ENCODE assay signal across 10 cellular contexts in genomic region chr22:20530368-20531153, GRCh38. TPM values are rescaled to one million over a fixed set of nuclear protein-coding genes. Genes with fewer than 3 reads are reported as not detected.
DNase-seq lines count a peak whose midpoint lies in the region; ATAC-seq and TF ChIP-seq lines count a peak whose summit lies in the region.
"Had no signal": no experiment of that assay in that cellular context is flagged by ENCODE, and none has a peak within 500 bp of the region (broad histone marks: within the 10 kb centered on the region; RNA-seq: fewer than 3 reads in every experiment).

No MANE protein-coding gene starts in this region.

- DNase-seq in coronary artery (ENCODE audit: low spot score) (no peak), mucosa of descending colon (peak in 2 of 3 donors; percentile 48 to 60), NCI-H1694 treated with DMSO at 0.1 percent for 48 hours (lab: John Stamatoyannopoulos, UW) (no peak)
- no peak for DNase-seq in stimulated activated naive CD4-positive, alpha-beta T cell treated with Interleukin-2 at 50 U/mL for 16 hours (lab: John Stamatoyannopoulos, UW)
- no peak for DNase-seq in activated T-cell treated with anti-CD3 and anti-CD28 coated beads, Interleukin-2, amount 50 U/mL, for 48 hours
- DNase-seq: activated B cell treated with CpG ODN at 0.5 μM for 24 hours had no signal

- H3K36me3 ChIP-seq in HUES64 (ENCODE audit: insufficient read depth, low read length) (peaks cover 14% of the 10 kb centered on the region), mucosa of descending colon (ENCODE audit: low read depth) (no peaks in the 10 kb centered on the region)

- H3K27ac ChIP-seq in 22Rv1 = peak overlapping the region; percentile 31; the same call in 1 of the 2 replicates
- peak overlapping the region; percentile 16; the same call in 1 of the 2 replicates for H3K27ac ChIP-seq in HUES64 (ENCODE audit: low read depth, low read length)
- peak overlapping the region; percentile 84 to 94 for H3K27ac ChIP-seq in coronary artery
- H3K27ac ChIP-seq: C4-2B had no signal

- H3K9ac ChIP-seq in HUES64 (ENCODE audit: low read depth, low read length) = no peak overlapping the region; the same call in 1 of the 2 replicates

- intact Hi-C loops in mucosa of descending colon (cut with DNase I, micrococcal nuclease) = no loop called here

- ATAC-seq in mucosa of descending colon = peak; percentile 78
- no peak for ATAC-seq in GM21825 (IDR thresholded peaks at IDR 0.05; ENCODE audit: unreplicated experiment)

- 79% methylated on average over 15 of the region's 15 CpGs for WGBS in HUES64

- no peaks in the 10 kb centered on the region for H3K9me3 ChIP-seq in HUES64 (ENCODE audit: insufficient read depth, low read depth, low read length)
- H3K9me3 ChIP-seq in mucosa of descending colon = no peaks in the 10 kb centered on the region

- peaks cover 36% of the 10 kb centered on the region; the same call in 1 of the 2 replicates for H3K4me1 ChIP-seq in HUES64 (ENCODE audit: insufficient read depth, low read length)
- peaks cover 27% of the 10 kb centered on the region for H3K4me1 ChIP-seq in mucosa of descending colon (ENCODE audit: low read depth)

- no peak for TF ChIP-seq CTCF in 22Rv1 (IDR thresholded peaks at IDR 0.05)
- no peak for TF ChIP-seq CTCF in coronary artery (IDR thresholded peaks at IDR 0.05)
- TF ChIP-seq CTCF in mucosa of descending colon (IDR thresholded peaks at IDR 0.05) = no peak

- no peak overlapping the region for H3K4me3 ChIP-seq in HUES64 (ENCODE audit: low read length)
- peak overlapping the region; percentile 33 for H3K4me3 ChIP-seq in coronary artery
- H3K4me3 ChIP-seq in mucosa of descending colon = no peak overlapping the region

- no peaks in the 10 kb centered on the region for H3K27me3 ChIP-seq in HUES64 (ENCODE audit: insufficient read depth, low read length)

RNA-seq across cellular contexts. Expression of gene MED15, which starts 23.2 kb away (rescaled TPM):
- polyA plus RNA-seq in HUES64 (2013, experiment 1 of 2) = 29.5 TPM
- polyA plus RNA-seq in HUES64 (2013, experiment 2 of 2) = 32.3 TPM
- 100 to 1,000 TPM in 2 of 3 donors, 10 to 100 TPM in 1; 99.9 to 125 (median 114) TPM for total RNA-seq in mucosa of descending colon

RNA-seq across cellular contexts. Expression of gene KLHL22, which starts 35.0 kb away (rescaled TPM):
- polyA plus RNA-seq in HUES64 (2013, experiment 1 of 2) = 8.8 TPM
- polyA plus RNA-seq in HUES64 (2013, experiment 2 of 2) = 11.0 TPM
- 10 to 100 TPM in 2 of 3 donors, 1 to 10 TPM in 1; 9.5 to 24.1 (median 14.7) TPM for total RNA-seq in mucosa of descending colon

Comparison
In these comparisons a context has a peak if more than half of its experiments do, and no peak if none do; other contexts are left out.
1. H3K27ac ChIP-seq: peak in every context shown above with its lines; median percentile 89 in coronary artery; 31 in 22Rv1; 16 in HUES64.
2. DNase-seq: peak in mucosa of descending colon (2 of 3); none in coronary artery (single experiment), stimulated activated naive CD4-positive, alpha-beta T cell treated with Interleukin-2 at 50 U/mL for 16 hours (single experiment), activated T-cell treated with anti-CD3 and anti-CD28 coated beads, Interleukin-2, amount 50 U/mL, for 48 hours (0 of 2) and NCI-H1694 treated with DMSO at 0.1 percent for 48 hours (single experiment).